Comparison of ENCODE assay signal across 12 cellular contexts in genomic region chr10:108970016-108970415, GRCh38.
A peak's percentile ranks its signal among the peaks of the same experiment; 100 is the strongest.
DNase-seq lines count a peak whose midpoint lies in the region; ATAC-seq and TF ChIP-seq lines count a peak whose summit lies in the region.
"Had no signal": no experiment of that assay in that cellular context is flagged by ENCODE, and none has a peak within 500 bp of the region (broad histone marks: within the 10 kb centered on the region; RNA-seq: fewer than 3 reads in every experiment).

No MANE protein-coding gene starts in this region.

- H3K4me1 Mint-ChIP-seq in Caco-2 (ENCODE audit: low read depth, unreplicated experiment) (no peaks in the 10 kb centered on the region), HFFc6 (ENCODE audit: low read depth) (no peaks in the 10 kb centered on the region)

- H3K27me3 ChIP-seq in Caco-2 (replicated peaks; ENCODE audit: control insufficient read depth, insufficient read depth, low read length), result no peaks in the 10 kb centered on the region
- H3K27me3 ChIP-seq: tibial nerve had no signal

- TF ChIP-seq CTCF in Caco-2 (IDR thresholded peaks at IDR 0.05; ENCODE audit: insufficient read depth in 1 of 2, low read depth in 1 of 2, low read length in 1 of 2, severe bottlenecking in 1 of 2, unreplicated experiment in 1 of 2), result no peak
- no peak for TF ChIP-seq CTCF in HFFc6 (IDR thresholded peaks at IDR 0.05)

- no peak overlapping the region for H3K4me3 Mint-ChIP-seq in Caco-2 (ENCODE audit: unreplicated experiment)
- H3K4me3 Mint-ChIP-seq in HFFc6, result no peak overlapping the region
- H3K4me3 Mint-ChIP-seq: activated T-helper 1 cell treated with anti-CD3 and anti-CD28 coated beads, Interleukin-12 subunit alpha, Interleukin-12 subunit beta, Interleukin-2, Interleukin-4 antibody, amounts not matched to agents 30 ng/mL and 10 ng/mL and 1 ng/mL, durations not matched to agents 14 hours and 24 hours and 36 hours had no signal

- POLR2A ChIA-PET in Caco-2 (lab: Charles Lee), result no interaction called here

- DNase-seq in Caco-2 (peak; percentile 32 to 53), HFFc6 (peak; percentile 3), SW480 (ENCODE audit: low spot score) (peak; percentile 7), iPS-NIHi11 (ENCODE audit: low spot score) (peak; percentile 77)
- no peak for DNase-seq in activated CD4-positive, alpha-beta T cell treated with anti-CD3 and anti-CD28 coated beads, Interleukin-2, amount 50 U/mL, for 48 hours
- DNase-seq in stimulated activated CD4-positive, alpha-beta T cell treated with anti-CD3 and anti-CD28 coated beads, Interleukin-15, amount 100 ng/mL, for 24 hours, result no peak
- DNase-seq: hypothalamus, NCI-H226 had no signal

- H3K27ac Mint-ChIP-seq in Caco-2 (ENCODE audit: unreplicated experiment), result no peak overlapping the region
- no peak overlapping the region for H3K27ac Mint-ChIP-seq in HFFc6
- H3K27ac Mint-ChIP-seq: activated T-helper 1 cell treated with anti-CD3 and anti-CD28 coated beads, Interleukin-12 subunit alpha, Interleukin-12 subunit beta, Interleukin-2, Interleukin-4 antibody, amounts not matched to agents 30 ng/mL and 10 ng/mL and 1 ng/mL, durations not matched to agents 14 hours and 24 hours and 36 hours had no signal

- 0 out of 2 replicates have a peak, but pooled peaks cover 3% of the 10 kb centered on the region for H3K4me1 ChIP-seq in Caco-2
- H3K4me1 ChIP-seq: tibial nerve had no signal

- H3K27me3 Mint-ChIP-seq in Caco-2 (ENCODE audit: insufficient read depth, unreplicated experiment) (no peaks in the 10 kb centered on the region), HFFc6 (ENCODE audit: insufficient read depth) (peaks cover 2% of the 10 kb centered on the region)

- ATAC-seq in GM18858 (IDR thresholded peaks at IDR 0.05; ENCODE audit: unreplicated experiment) (no peak), HG02885 (IDR thresholded peaks at IDR 0.05; ENCODE audit: poor library complexity, unreplicated experiment) (no peak)

- H3K9me3 Mint-ChIP-seq in Caco-2 (ENCODE audit: unreplicated experiment), result peaks cover 16% of the 10 kb centered on the region
- peaks cover 9% of the 10 kb centered on the region for H3K9me3 Mint-ChIP-seq in HFFc6

- no TSS peak for BruUV-seq in Caco-2 (replicated peaks; lab: Mats Ljungman, UMichigan)

- CTCF ChIA-PET in Caco-2 (lab: Charles Lee), result no interaction called here

- H3K36me3 Mint-ChIP-seq in Caco-2 (ENCODE audit: insufficient read depth, unreplicated experiment) (no peaks in the 10 kb centered on the region), HFFc6 (ENCODE audit: low read depth) (no peaks in the 10 kb centered on the region)

- no peaks in the 10 kb centered on the region for H3K36me3 ChIP-seq in Caco-2 (ENCODE audit: control insufficient read depth, insufficient read depth, low read length)
- H3K36me3 ChIP-seq: tibial nerve had no signal

- H3K4me3 ChIP-seq in Caco-2 (ENCODE audit: low read depth, low read length), result no peak overlapping the region
- H3K4me3 ChIP-seq: tibial nerve had no signal

- intact Hi-C loops in Caco-2 (cut with micrococcal nuclease; ENCODE audit: unreplicated experiment), result no loop called here

- no peaks in the 10 kb centered on the region for H3K9me3 ChIP-seq in Caco-2
- H3K9me3 ChIP-seq: tibial nerve had no signal

Comparison
In these comparisons a context has a peak if more than half of its experiments do, and no peak if none do; other contexts are left out.
1. DNase-seq: peak in Caco-2 (2 of 2), HFFc6 (single experiment), SW480 (single experiment) and iPS-NIHi11 (single experiment); none in activated CD4-positive, alpha-beta T cell treated with anti-CD3 and anti-CD28 coated beads, Interleukin-2, amount 50 U/mL, for 48 hours (0 of 2) and stimulated activated CD4-positive, alpha-beta T cell treated with anti-CD3 and anti-CD28 coated beads, Interleukin-15, amount 100 ng/mL, for 24 hours (single experiment).